1 cellular context compared by ENCODE assay signal in the genomic region with DNA sequence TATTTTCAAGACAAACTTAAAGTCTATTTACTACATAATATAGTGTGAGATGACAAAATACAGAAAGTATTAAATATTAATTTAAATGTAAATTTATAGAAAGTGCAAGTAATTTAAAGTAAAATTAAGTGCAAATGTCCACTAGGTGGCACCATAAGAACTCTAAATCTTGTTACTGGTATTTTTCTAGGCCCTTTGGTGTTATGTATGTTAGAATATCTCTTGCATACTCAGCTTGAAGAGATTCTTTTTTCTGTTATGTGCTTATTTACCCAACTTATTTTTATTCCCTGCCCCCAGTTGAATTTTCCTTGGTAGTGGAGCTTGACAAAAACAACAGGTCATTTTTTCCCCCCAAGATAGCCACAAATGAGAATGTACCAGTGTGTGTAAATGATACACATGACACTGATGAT.
TF ChIP-seq lines count a peak whose summit lies in the region.

No MANE protein-coding gene starts in this region.

TF ChIP-seq in GM12878, 131 proteins besides CTCF, POLR2A, EP300 and RAD21 (continued from another document):
- TF ChIP-seq TBL1XR1 (IDR thresholded peaks at IDR 0.05; ENCODE audit: low read depth, low read length) (no peak), RELB (IDR thresholded peaks at IDR 0.05; ENCODE audit: low read depth) (no peak), CHD4 (IDR thresholded peaks at IDR 0.05) (no peak)
